ENCODE assay signal across 18 cellular contexts in genomic region chr3:48607519-48607918, GRCh38. TPM values are rescaled to one million over a fixed set of nuclear protein-coding genes. Genes with fewer than 3 reads are reported as not detected.
DNase-seq lines count a peak whose midpoint lies in the region; ATAC-seq and TF ChIP-seq lines count a peak whose summit lies in the region.
"Had no signal": no experiment of that assay in that cellular context is flagged by ENCODE, and none has a peak within 500 bp of the region (broad histone marks: within the 10 kb centered on the region; RNA-seq: fewer than 3 reads in every experiment).

No MANE protein-coding gene starts in this region.

- no peak overlapping the region for H3K4me3 ChIP-seq in transverse colon

- H3K27ac Mint-ChIP-seq in stimulated activated naive CD8-positive, alpha-beta T cell treated with anti-CD3 and anti-CD28 coated beads, Interleukin-15, amount 100 ng/mL, for 72 hours, result no peak overlapping the region
- peak overlapping the region; percentile 26 to 100 for H3K27ac Mint-ChIP-seq in effector memory CD8-positive, alpha-beta T cell

- 92 to 97% methylated on average over 5 of the region's 5 CpGs for WGBS in transverse colon (ENCODE audit: low coverage in 1 of 2), 2 donors

- H3K27ac ChIP-seq in transverse colon, result no peak overlapping the region
- H3K27ac ChIP-seq: left lung, stomach, VCaP had no signal

- H3K4me3 Mint-ChIP-seq in stimulated activated naive CD8-positive, alpha-beta T cell treated with anti-CD3 and anti-CD28 coated beads, Interleukin-15, amount 100 ng/mL, for 72 hours, result no peak overlapping the region
- H3K4me3 Mint-ChIP-seq in effector memory CD8-positive, alpha-beta T cell, result peak overlapping the region in 1 of 2 donors; percentile 100

- peaks cover 16% of the 10 kb centered on the region for H3K4me1 Mint-ChIP-seq in stimulated activated naive CD8-positive, alpha-beta T cell treated with anti-CD3 and anti-CD28 coated beads, Interleukin-15, amount 100 ng/mL, for 72 hours
- peaks cover 8 to 17% of the 10 kb centered on the region in 2 donors for H3K4me1 Mint-ChIP-seq in effector memory CD8-positive, alpha-beta T cell (ENCODE audit: low read depth in 2 of 2)

- H3K9me3 ChIP-seq in transverse colon, result no peaks in the 10 kb centered on the region
- H3K9me3 ChIP-seq: left lung, SK-N-SH, stomach had no signal

- TF ChIP-seq EP300 in transverse colon (IDR thresholded peaks at IDR 0.05; ENCODE audit: low read depth), result no peak

- peaks cover 4 to 14% (median 11%) of the 10 kb centered on the region in 4 donors for H3K4me1 ChIP-seq in transverse colon

- intact Hi-C loops in transverse colon (cut with DNase I; ENCODE audit: low total_unique reads), result no loop called here

- in situ Hi-C loops in transverse colon (cut with MboI; ENCODE audit: low pct_ligation_motif_present in 1 of 4, low pct_unique_long_range_greater_than_20kb in 1 of 4, low sequenced_read_pairs in 3 of 4), result no loop called here

- no peak for TF ChIP-seq POLR2A in transverse colon (IDR thresholded peaks at IDR 0.05)

- no peak for TF ChIP-seq CTCF in transverse colon (IDR thresholded peaks at IDR 0.05)

- no peak for ATAC-seq in stimulated activated naive CD8-positive, alpha-beta T cell treated with anti-CD3 and anti-CD28 coated beads, Interleukin-15, Interleukin-2, amounts not matched to agents 100 U/mL and 50 U/mL, for 24 hours
- no peak for ATAC-seq in stimulated activated naive CD8-positive, alpha-beta T cell treated with anti-CD3 and anti-CD28 coated beads, Interleukin-15, amount 100 ng/mL, for 72 hours
- ATAC-seq in effector memory CD8-positive, alpha-beta T cell (replicated peaks), result no peak
- ATAC-seq: left lung, sciatic nerve had no signal

- H3K36me3 ChIP-seq in transverse colon, result peaks cover 0 to 28% (median 16%) of the 10 kb centered on the region in 4 donors

- no peaks in the 10 kb centered on the region for H3K27me3 ChIP-seq in transverse colon
- H3K27me3 ChIP-seq: left lung, stomach had no signal

- H3K36me3 Mint-ChIP-seq in effector memory CD8-positive, alpha-beta T cell (ENCODE audit: insufficient read depth), result peaks cover 31% of the 10 kb centered on the region

- H3K9me3 Mint-ChIP-seq in stimulated activated naive CD8-positive, alpha-beta T cell treated with anti-CD3 and anti-CD28 coated beads, Interleukin-15, amount 100 ng/mL, for 72 hours, result no peaks in the 10 kb centered on the region
- H3K9me3 Mint-ChIP-seq in effector memory CD8-positive, alpha-beta T cell, result no peaks in the 10 kb centered on the region
- H3K9me3 Mint-ChIP-seq: nephron had no signal

- peak; percentile 23 for DNase-seq in NCI-H82 (lab: John Stamatoyannopoulos, UW)
- DNase-seq in NCI-H82 treated with DMSO at 0.1 percent for 48 hours (lab: John Stamatoyannopoulos, UW; ENCODE audit: unreplicated experiment), result no peak
- peak; percentile 42 for DNase-seq in stimulated activated naive CD8-positive, alpha-beta T cell treated with anti-CD3 and anti-CD28 coated beads, Interleukin-15, Interleukin-2, amounts not matched to agents 100 U/mL and 50 U/mL, for 24 hours
- DNase-seq in stimulated activated naive CD8-positive, alpha-beta T cell treated with anti-CD3 and anti-CD28 coated beads, Interleukin-15, amount 100 ng/mL, for 72 hours, result no peak
- DNase-seq in effector memory CD8-positive, alpha-beta T cell, result no peak
- peak; percentile 33 for DNase-seq in transverse colon
- DNase-seq in cortex of kidney (lab: John Stamatoyannopoulos, UW), result no peak
- no peak for DNase-seq in GM03348 (ENCODE audit: low spot score)
- DNase-seq: ACHN, Calu3, NCI-H1092 treated with DMSO at 0.1 percent for 48 hours, NCI-H226, SK-N-SH, stomach had no signal

- H3K27me3 Mint-ChIP-seq in stimulated activated naive CD8-positive, alpha-beta T cell treated with anti-CD3 and anti-CD28 coated beads, Interleukin-15, amount 100 ng/mL, for 72 hours, result no peaks in the 10 kb centered on the region
- H3K27me3 Mint-ChIP-seq in effector memory CD8-positive, alpha-beta T cell, result no peaks in the 10 kb centered on the region

RNA-seq across cellular contexts. Expression of gene UQCRC1, which starts 1.9 kb away (rescaled TPM):
- 100 to 1,000 TPM; 579 to 974 (median 655) TPM for total RNA-seq in transverse colon

RNA-seq across cellular contexts. Expression of gene COL7A1, which starts 12.4 kb away (rescaled TPM):
- total RNA-seq in transverse colon, result 10 to 100 TPM in 2 of 4 donors, 1 to 10 TPM in 2; 4.8 to 19.1 (median 12.9) TPM

RNA-seq across cellular contexts. Expression of gene TMEM89, which starts 14.1 kb away (rescaled TPM):
- 10 to 100 TPM in 1 of 4 donors, not detected in 3; 13.1 TPM for total RNA-seq in transverse colon
- total RNA-seq: Calu3, left lung, sciatic nerve, stomach had no signal

RNA-seq across cellular contexts. Expression of gene SLC26A6, which starts 27.7 kb away (rescaled TPM):
- total RNA-seq in transverse colon, result 100 to 1,000 TPM; 134 to 282 (median 193) TPM

RNA-seq across cellular contexts. Expression of gene UCN2, which starts 43.9 kb away (rescaled TPM):
- not detected for total RNA-seq in transverse colon
- total RNA-seq: sciatic nerve had no signal

Comparison
In these comparisons a context has a peak if more than half of its experiments do, and no peak if none do; other contexts are left out.
1. DNase-seq: peak in NCI-H82 (single experiment), stimulated activated naive CD8-positive, alpha-beta T cell treated with anti-CD3 and anti-CD28 coated beads, Interleukin-15, Interleukin-2, amounts not matched to agents 100 U/mL and 50 U/mL, for 24 hours (single experiment) and transverse colon (single experiment); none in NCI-H82 treated with DMSO at 0.1 percent for 48 hours (single experiment), stimulated activated naive CD8-positive, alpha-beta T cell treated with anti-CD3 and anti-CD28 coated beads, Interleukin-15, amount 100 ng/mL, for 72 hours (0 of 2), effector memory CD8-positive, alpha-beta T cell (0 of 3), cortex of kidney (single experiment) and GM03348 (single experiment).
2. H3K27ac Mint-ChIP-seq: peak in effector memory CD8-positive, alpha-beta T cell (2 of 2); none in stimulated activated naive CD8-positive, alpha-beta T cell treated with anti-CD3 and anti-CD28 coated beads, Interleukin-15, amount 100 ng/mL, for 72 hours (0 of 2).